25 cellular contexts compared by ENCODE assay signal in the genomic region with DNA sequence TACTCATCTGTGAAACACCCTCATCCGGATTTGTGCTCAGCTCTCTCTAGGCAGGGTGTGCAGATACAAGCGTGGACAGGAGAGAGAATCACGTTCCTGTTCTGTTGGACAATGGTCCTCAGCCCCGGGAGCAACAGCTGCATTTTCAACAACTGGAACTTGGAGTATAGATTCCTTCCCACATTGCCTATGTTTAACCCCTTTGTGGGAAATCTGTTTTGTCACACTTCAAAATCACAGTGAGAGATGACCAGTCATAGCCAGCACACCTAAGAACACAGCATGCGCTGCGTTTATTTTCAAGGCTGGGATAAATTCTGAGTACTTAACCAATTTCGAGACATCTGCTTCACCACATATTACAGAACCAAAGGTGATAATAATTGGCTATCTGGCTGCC. TPM values are rescaled to one million over a fixed set of nuclear protein-coding genes. Genes with fewer than 3 reads are reported as not detected.
DNase-seq lines count a peak whose midpoint lies in the region; ATAC-seq and TF ChIP-seq lines count a peak whose summit lies in the region.
"Had no signal": no experiment of that assay in that cellular context is flagged by ENCODE, and none has a peak within 500 bp of the region (broad histone marks: within the 10 kb centered on the region; RNA-seq: fewer than 3 reads in every experiment).

No MANE protein-coding gene starts in this region.

- no peak overlapping the region for H3K4me2 ChIP-seq in neuronal stem cell (ENCODE audit: insufficient read depth, low read length, poor library complexity, severe bottlenecking)

- H2AK5ac ChIP-seq in neuronal stem cell (ENCODE audit: low read depth, low read length), result no peak overlapping the region

- H3K27ac ChIP-seq in neuronal stem cell (replicated peaks; ENCODE audit: low read length), result no peak overlapping the region
- no peak overlapping the region for H3K27ac ChIP-seq in CD4-positive, alpha-beta T cell (ENCODE audit: low read depth, low read length)

- ATAC-seq in stimulated activated naive CD8-positive, alpha-beta T cell treated with anti-CD3 and anti-CD28 coated beads, Interleukin-15, Interleukin-2, amounts not matched to agents 100 U/mL and 50 U/mL, for 24 hours, result no peak
- ATAC-seq in effector memory CD8-positive, alpha-beta T cell (replicated peaks), result no peak
- ATAC-seq in mucosa of descending colon, result no peak
- ATAC-seq in CD4-positive, alpha-beta T cell (ENCODE audit: poor library complexity), result no peak
- ATAC-seq: GM12878, PC-3 had no signal

- no peak for DNase-seq in stimulated activated naive CD8-positive, alpha-beta T cell treated with anti-CD3 and anti-CD28 coated beads, Interleukin-15, Interleukin-2, amounts not matched to agents 100 U/mL and 50 U/mL, for 24 hours
- no peak for DNase-seq in effector memory CD8-positive, alpha-beta T cell
- DNase-seq in neuronal stem cell (ENCODE audit: low spot score) (no peak), mucosa of descending colon (no peak), Ammon's horn (ENCODE audit: low spot score) (no peak)
- DNase-seq in CD4-positive, alpha-beta T cell, result no peak
- DNase-seq: C1 segment of cervical spinal cord; CD8-positive, alpha-beta memory T cell; DMS 273 treated with DMSO at 0.1 percent for 48 hours; DMS79; EL; GDM1; GOT3; KBM-7; MG63; NCI-H1105 treated with DMSO at 0.1 percent for 48 hours; NCI-H1694; NCI-H2029 treated with DMSO at 0.1 percent for 48 hours; NCI-H226; NCI-H510A; PC-3; SHP77 had no signal

- no peak overlapping the region for H2BK12ac ChIP-seq in neuronal stem cell (ENCODE audit: low read length)

- no peaks in the 10 kb centered on the region for H3K9me3 Mint-ChIP-seq in stimulated activated naive CD8-positive, alpha-beta T cell treated with anti-CD3 and anti-CD28 coated beads, Interleukin-15, Interleukin-2, amounts not matched to agents 100 ng/mL and 50 ng/mL, for 24 hours
- H3K9me3 Mint-ChIP-seq in effector memory CD8-positive, alpha-beta T cell, result no peaks in the 10 kb centered on the region
- H3K9me3 Mint-ChIP-seq in CD4-positive, alpha-beta T cell, result no peaks in the 10 kb centered on the region
- H3K9me3 Mint-ChIP-seq: CD8-positive, alpha-beta memory T cell had no signal

- no CpG with 5 or more reads among the region's 7 CpGs for WGBS in neuronal stem cell (ENCODE audit: extremely low coverage in 2 of 2, insufficient read length in 2 of 2, insufficient replicate concordance in 1 of 2), 2 donors

- peaks cover 16% of the 10 kb centered on the region for H3K4me1 Mint-ChIP-seq in stimulated activated naive CD8-positive, alpha-beta T cell treated with anti-CD3 and anti-CD28 coated beads, Interleukin-15, Interleukin-2, amounts not matched to agents 100 ng/mL and 50 ng/mL, for 24 hours (ENCODE audit: low read depth)
- H3K4me1 Mint-ChIP-seq in effector memory CD8-positive, alpha-beta T cell (ENCODE audit: low read depth in 2 of 2), result peaks cover 10 to 11% of the 10 kb centered on the region in 2 donors
- peaks cover 7% of the 10 kb centered on the region for H3K4me1 Mint-ChIP-seq in CD4-positive, alpha-beta T cell (ENCODE audit: low read depth)

- peak overlapping the region; percentile 31 for H3K27ac Mint-ChIP-seq in stimulated activated naive CD8-positive, alpha-beta T cell treated with anti-CD3 and anti-CD28 coated beads, Interleukin-15, Interleukin-2, amounts not matched to agents 100 ng/mL and 50 ng/mL, for 24 hours
- H3K27ac Mint-ChIP-seq in effector memory CD8-positive, alpha-beta T cell, result peak overlapping the region; percentile 54 to 87
- no peak overlapping the region for H3K27ac Mint-ChIP-seq in CD4-positive, alpha-beta T cell

- H3K79me1 ChIP-seq in neuronal stem cell (ENCODE audit: low read depth, low read length), result no peaks in the 10 kb centered on the region

- no peak overlapping the region for H2BK120ac ChIP-seq in neuronal stem cell (ENCODE audit: low read depth, low read length)

- H3K9me3 ChIP-seq in neuronal stem cell (replicated peaks in 1 of 2; ENCODE audit: control insufficient read depth in 2 of 2, insufficient read depth in 1 of 2, low read depth in 1 of 2, low read length in 2 of 2) (no peaks in the 10 kb centered on the region), mucosa of descending colon (no peaks in the 10 kb centered on the region)
- no peaks in the 10 kb centered on the region for H3K9me3 ChIP-seq in CD4-positive, alpha-beta T cell (ENCODE audit: control insufficient read depth, low read length)
- H3K9me3 ChIP-seq: HAP-1, MG63 had no signal

- H3K14ac ChIP-seq in neuronal stem cell (ENCODE audit: low read length), result no peak overlapping the region

- TF ChIP-seq CTCF in mucosa of descending colon (IDR thresholded peaks at IDR 0.05), result no peak
- no peak for TF ChIP-seq CTCF in CD4-positive, alpha-beta T cell (IDR thresholded peaks at IDR 0.05)

- no peak overlapping the region for H3K4me3 Mint-ChIP-seq in stimulated activated naive CD8-positive, alpha-beta T cell treated with anti-CD3 and anti-CD28 coated beads, Interleukin-15, Interleukin-2, amounts not matched to agents 100 ng/mL and 50 ng/mL, for 24 hours
- H3K4me3 Mint-ChIP-seq in effector memory CD8-positive, alpha-beta T cell, result no peak overlapping the region
- no peak overlapping the region for H3K4me3 Mint-ChIP-seq in CD4-positive, alpha-beta T cell
- H3K4me3 Mint-ChIP-seq: CD8-positive, alpha-beta memory T cell had no signal

- H4K91ac ChIP-seq in neuronal stem cell (ENCODE audit: low read depth, low read length, poor library complexity), result no peak overlapping the region

- H3K4me3 ChIP-seq in neuronal stem cell (ENCODE audit: low read length in 2 of 2), result no peak overlapping the region
- H3K4me3 ChIP-seq in mucosa of descending colon, result no peak overlapping the region
- H3K4me3 ChIP-seq: GM12878, HAP-1, MG63 had no signal

- no peaks in the 10 kb centered on the region for H3K27me3 ChIP-seq in neuronal stem cell (ENCODE audit: control insufficient read depth in 3 of 3, insufficient read depth in 3 of 3, low read depth in 1 of 3, low read length in 3 of 3)
- no peaks in the 10 kb centered on the region for H3K27me3 ChIP-seq in CD4-positive, alpha-beta T cell (ENCODE audit: control insufficient read depth, insufficient read depth, low read length)
- H3K27me3 ChIP-seq: MG63 had no signal

- peaks cover 2 to 3% of the 10 kb centered on the region in 2 donors for H3K36me3 ChIP-seq in neuronal stem cell (replicated peaks in 1 of 2; ENCODE audit: control insufficient read depth in 2 of 2, insufficient read depth in 2 of 2, low read length in 2 of 2)
- peaks cover 4% of the 10 kb centered on the region for H3K36me3 ChIP-seq in mucosa of descending colon (ENCODE audit: low read depth)
- H3K36me3 ChIP-seq: MG63 had no signal

- no peak overlapping the region for H4K8ac ChIP-seq in neuronal stem cell (ENCODE audit: low read depth, low read length)

- H3K4me1 ChIP-seq in neuronal stem cell (ENCODE audit: control insufficient read depth in 2 of 2, insufficient read depth in 1 of 2, low read depth in 1 of 2, low read length in 2 of 2), result no peaks in the 10 kb centered on the region
- no peaks in the 10 kb centered on the region for H3K4me1 ChIP-seq in mucosa of descending colon (ENCODE audit: low read depth)
- H3K4me1 ChIP-seq: HAP-1 had no signal

- H2BK15ac ChIP-seq in neuronal stem cell (ENCODE audit: low read length), result no peak overlapping the region

- H3K27me3 Mint-ChIP-seq in stimulated activated naive CD8-positive, alpha-beta T cell treated with anti-CD3 and anti-CD28 coated beads, Interleukin-15, Interleukin-2, amounts not matched to agents 100 ng/mL and 50 ng/mL, for 24 hours, result no peaks in the 10 kb centered on the region
- no peaks in the 10 kb centered on the region for H3K27me3 Mint-ChIP-seq in effector memory CD8-positive, alpha-beta T cell
- H3K27me3 Mint-ChIP-seq in CD4-positive, alpha-beta T cell, result no peaks in the 10 kb centered on the region
- H3K27me3 Mint-ChIP-seq: CD8-positive, alpha-beta memory T cell had no signal

- H3K9ac ChIP-seq in neuronal stem cell (ENCODE audit: low read depth, low read length, poor library complexity), result no peak overlapping the region

- H3K23ac ChIP-seq in neuronal stem cell (ENCODE audit: low read depth, low read length, poor library complexity), result no peak overlapping the region

- POLR2A ChIA-PET in CD4-positive, alpha-beta T cell (lab: Charles Lee), result no interaction called here

- H3K4ac ChIP-seq in neuronal stem cell (ENCODE audit: low read length), result no peak overlapping the region

- H2BK5ac ChIP-seq in neuronal stem cell (ENCODE audit: low read length), result no peak overlapping the region

- peak overlapping the region; percentile 2 for H2AFZ ChIP-seq in neuronal stem cell (ENCODE audit: low read length)

- intact Hi-C loops in mucosa of descending colon (cut with DNase I, micrococcal nuclease), result no loop called here
- intact Hi-C loops in CD4-positive, alpha-beta T cell (cut with DNase I, micrococcal nuclease), result no loop called here

- no peak overlapping the region for H3K18ac ChIP-seq in neuronal stem cell (ENCODE audit: low read length)

- H3K36me3 Mint-ChIP-seq in stimulated activated naive CD8-positive, alpha-beta T cell treated with anti-CD3 and anti-CD28 coated beads, Interleukin-15, Interleukin-2, amounts not matched to agents 100 ng/mL and 50 ng/mL, for 24 hours (ENCODE audit: low read depth), result peaks cover 10% of the 10 kb centered on the region
- H3K36me3 Mint-ChIP-seq in effector memory CD8-positive, alpha-beta T cell (ENCODE audit: insufficient read depth), result peaks cover 21% of the 10 kb centered on the region
- no peaks in the 10 kb centered on the region for H3K36me3 Mint-ChIP-seq in CD4-positive, alpha-beta T cell (ENCODE audit: low read depth)

- CTCF ChIA-PET in CD4-positive, alpha-beta T cell (lab: Charles Lee), result no interaction called here

RNA-seq across cellular contexts. Expression of a gene that starts 32.5 kb away (rescaled TPM):
- polyA plus RNA-seq in neuronal stem cell (2013, experiment 1 of 2), result 3.4 TPM
- 3.5 TPM for polyA plus RNA-seq in neuronal stem cell (2013, experiment 2 of 2)
- 10 to 100 TPM; 12.3 to 20.3 (median 18.1) TPM for total RNA-seq in mucosa of descending colon
- 10 to 100 TPM; 27.3 to 28.9 TPM for total RNA-seq in CD4-positive, alpha-beta T cell
